12 cellular contexts compared by ENCODE assay signal in the genomic region with DNA sequence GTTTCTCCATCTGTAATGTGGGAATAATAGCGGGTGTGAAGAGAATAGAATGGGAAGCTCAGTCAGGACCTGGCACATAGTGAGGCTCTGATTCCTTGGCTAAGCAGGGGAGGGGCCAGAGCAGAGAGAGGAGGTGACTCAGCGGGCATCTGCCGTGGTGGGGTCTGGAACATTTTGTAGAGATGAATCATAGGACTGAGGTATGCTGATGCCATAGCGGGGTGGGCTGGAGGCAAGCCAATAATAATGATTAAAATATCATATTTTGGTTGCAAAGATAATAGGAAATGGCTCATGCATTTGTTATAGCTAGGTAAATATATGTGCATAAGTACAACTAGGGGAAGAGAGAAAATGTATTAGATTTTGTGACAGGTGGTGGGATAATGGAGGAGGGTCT.
A peak's percentile ranks its signal among the peaks of the same experiment; 100 is the strongest.
DNase-seq lines count a peak whose midpoint lies in the region; ATAC-seq and TF ChIP-seq lines count a peak whose summit lies in the region.
"Had no signal": no experiment of that assay in that cellular context is flagged by ENCODE, and none has a peak within 500 bp of the region (broad histone marks: within the 10 kb centered on the region; RNA-seq: fewer than 3 reads in every experiment).

No MANE protein-coding gene starts in this region.

- POLR2A ChIA-PET in AG04449 (lab: Yijun Ruan, JAX): no interaction called here

- TF ChIP-seq CTCF in AG04449 (IDR thresholded peaks at IDR 0.05; ENCODE audit: insufficient read depth, low read length, missing control alignments): no peak

- no peak overlapping the region for H3K4me3 ChIP-seq in AG04449 (ENCODE audit: low read depth, low read length)

- ATAC-seq in GM19467 (IDR thresholded peaks at IDR 0.05; ENCODE audit: unreplicated experiment): no peak
- no peak for ATAC-seq in HG02852 (IDR thresholded peaks at IDR 0.05; ENCODE audit: unreplicated experiment)
- ATAC-seq in GM21447 (IDR thresholded peaks at IDR 0.05; ENCODE audit: unreplicated experiment): no peak

- CTCF ChIA-PET in AG04449 (lab: Yijun Ruan, JAX): interaction anchor here (1.0 to 1.3 kb wide), 3 partner anchors 9 to 123 kb away, joined by 3 read pairs; no protein-coding TSS in a partner anchor

- peak; percentile 72 for DNase-seq in AG04449 (ENCODE audit: low read depth, low spot score)
- DNase-seq in HS-27A (ENCODE audit: low read depth): peak; percentile 96
- DNase-seq in amniotic epithelial cell (ENCODE audit: low read depth): peak; percentile 94
- peak; percentile 97 for DNase-seq in iris pigment epithelial cell (ENCODE audit: low read depth)
- DNase-seq in activated CD4-positive, alpha-beta T cell treated with anti-CD3 and anti-CD28 coated beads for 1 hour: no peak
- DNase-seq: Caco-2; effector memory CD4-positive, alpha-beta T cell; NCI-H2029; stimulated activated CD4-positive, alpha-beta T cell treated with anti-CD3 and anti-CD28 coated beads, Interleukin-2, amount 100 ng/mL, for 24 hours had no signal
